In the genomic region with DNA sequence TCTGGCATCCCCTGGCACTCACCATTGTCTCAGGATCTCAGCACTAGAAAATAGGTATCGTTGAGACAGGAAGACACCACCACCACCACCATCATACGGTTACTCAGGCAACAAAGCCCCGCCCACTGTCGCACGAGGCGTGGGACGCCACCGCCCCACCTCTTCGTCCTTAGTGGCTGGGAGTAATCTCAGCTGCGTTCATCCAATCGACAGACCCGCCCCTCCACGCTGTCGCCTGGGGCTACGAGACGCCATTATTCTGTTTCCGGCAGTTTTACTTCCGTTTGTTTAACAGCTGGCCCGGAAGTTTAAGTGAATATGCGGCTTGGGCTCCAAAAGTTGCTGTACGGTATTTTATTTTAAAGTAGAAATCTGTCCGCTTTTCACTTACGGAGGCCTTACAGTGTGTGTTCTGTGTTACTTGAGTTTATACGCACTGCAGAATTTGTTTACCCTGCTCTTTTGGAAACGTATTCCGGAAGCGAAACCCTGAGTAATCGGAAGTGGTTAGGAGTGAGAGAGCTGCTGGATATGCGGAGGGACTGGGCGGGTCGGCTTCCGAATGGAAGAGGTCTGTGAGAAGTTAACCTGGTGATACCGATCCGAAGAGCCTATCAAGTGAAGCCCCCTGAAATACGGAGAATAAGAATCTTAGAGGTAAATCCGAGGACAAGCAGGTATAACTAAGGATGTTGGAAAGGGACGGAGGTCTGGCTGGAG, we compare ENCODE assay signal across 1 cellular context.
TF ChIP-seq lines count a peak whose summit lies in the region.

A gene with protein sequence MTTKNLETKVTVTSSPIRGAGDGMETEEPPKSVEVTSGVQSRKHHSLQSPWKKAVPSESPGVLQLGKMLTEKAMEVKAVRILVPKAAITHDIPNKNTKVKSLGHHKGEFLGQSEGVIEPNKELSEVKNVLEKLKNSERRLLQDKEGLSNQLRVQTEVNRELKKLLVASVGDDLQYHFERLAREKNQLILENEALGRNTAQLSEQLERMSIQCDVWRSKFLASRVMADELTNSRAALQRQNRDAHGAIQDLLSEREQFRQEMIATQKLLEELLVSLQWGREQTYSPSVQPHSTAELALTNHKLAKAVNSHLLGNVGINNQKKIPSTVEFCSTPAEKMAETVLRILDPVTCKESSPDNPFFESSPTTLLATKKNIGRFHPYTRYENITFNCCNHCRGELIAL (plus strand): TSS at position 510 of the 720 bp plus-strand sequence. CDS start 1,328 bp downstream, outside the sequence.
TSS of gene NME7 (minus strand) at position 112 of the 720 bp plus-strand sequence. CDS start at position 25, 87 bp downstream.

TF ChIP-seq in K562, 482 proteins besides CTCF, POLR2A, EP300 and RAD21 (continued from another document and continues in another):
- TF ChIP-seq SIX5 (IDR thresholded peaks at IDR 0.05; ENCODE audit: borderline replicate concordance in 1 of 2, insufficient read depth in 1 of 2, low read depth in 1 of 2, low read length in 2 of 2) (0 out of 4 replicates have a peak, but pooled peaks of 1 of the 2 experiments have one; percentile 15), RBM22 (IDR thresholded peaks at IDR 0.05; ENCODE audit: low read depth, low read length, poor library complexity, severe bottlenecking) (peak; percentile 65), CTBP1 (IDR thresholded peaks at IDR 0.05; ENCODE audit: borderline replicate concordance) (peak; percentile 52; the same call in 1 of the 2 replicates), PTRF (tag; IDR thresholded peaks at IDR 0.05) (no peak), PKNOX1 (IDR thresholded peaks at IDR 0.05) (peak; percentile 89), TAF1 (IDR thresholded peaks at IDR 0.05; ENCODE audit: control insufficient read depth, extremely low read depth, insufficient read depth, low read length, severe bottlenecking) (peak; percentile 61), PHB2 (IDR thresholded peaks at IDR 0.05; ENCODE audit: low read depth) (no peak), C11orf30 (IDR thresholded peaks at IDR 0.05; ENCODE audit: low read depth) (peak; percentile 85), TEAD1 (CRISPR knock-in tag; IDR thresholded peaks at IDR 0.05) (0 out of 4 replicates have a peak, but pooled peaks of 1 of the 2 experiments have one; percentile 48), E2F1 (CRISPR knock-in tag; IDR thresholded peaks at IDR 0.05) (no peak), MAFG (tag; conservative IDR thresholded peaks at IDR 0.05) (peak; percentile 29; the same call in 1 of the 2 replicates), ZNF79 (CRISPR knock-in tag; IDR thresholded peaks at IDR 0.05; ENCODE audit: low read depth) (no peak), ZNF592 (IDR thresholded peaks at IDR 0.05) (no peak), ZNF830 (CRISPR knock-in tag; IDR thresholded peaks at IDR 0.05) (0 out of 2 replicates have a peak, but pooled peaks have one; percentile 65), ZNF398 (CRISPR knock-in tag; IDR thresholded peaks at IDR 0.05) (no peak), MITF (IDR thresholded peaks at IDR 0.05) (no peak), ELF2 (CRISPR knock-in tag; IDR thresholded peaks at IDR 0.05) (peak; percentile 81), ETS2 (tag; IDR thresholded peaks at IDR 0.05; ENCODE audit: borderline replicate concordance, poor library complexity, severe bottlenecking) (no peak), FOXO4 (CRISPR knock-in tag; IDR thresholded peaks at IDR 0.05) (no peak), CTCFL (IDR thresholded peaks at IDR 0.05; ENCODE audit: borderline replicate concordance, insufficient read depth, low read depth, low read length, poor library complexity, severe bottlenecking) (no peak), FOXM1 (IDR thresholded peaks at IDR 0.05; ENCODE audit: low read depth) (0 out of 2 replicates have a peak, but pooled peaks have one; percentile 53), FOXM1 (CRISPR knock-in tag; IDR thresholded peaks at IDR 0.05; ENCODE audit: low read depth) (no peak), ZNF134 (CRISPR knock-in tag; conservative IDR thresholded peaks at IDR 0.05) (no peak), SRSF3 (IDR thresholded peaks at IDR 0.05; ENCODE audit: insufficient read depth, low read length) (no peak), CBFB (CRISPR knock-in tag; IDR thresholded peaks at IDR 0.05) (no peak), POLR2H (tag; IDR thresholded peaks at IDR 0.05; ENCODE audit: low read depth) (peak; percentile 54; the same call in 1 of the 2 replicates), IFI16 (CRISPR knock-in tag; IDR thresholded peaks at IDR 0.05) (no peak), NONO (IDR thresholded peaks at IDR 0.05; ENCODE audit: low read depth in 2 of 2, low read length in 1 of 2) (no peak; a peak in 1 of 4 replicates), NELFE (IDR thresholded peaks at IDR 0.05; ENCODE audit: insufficient read depth, insufficient read length) (no peak)
- TF ChIP-seq, protein P1, sequence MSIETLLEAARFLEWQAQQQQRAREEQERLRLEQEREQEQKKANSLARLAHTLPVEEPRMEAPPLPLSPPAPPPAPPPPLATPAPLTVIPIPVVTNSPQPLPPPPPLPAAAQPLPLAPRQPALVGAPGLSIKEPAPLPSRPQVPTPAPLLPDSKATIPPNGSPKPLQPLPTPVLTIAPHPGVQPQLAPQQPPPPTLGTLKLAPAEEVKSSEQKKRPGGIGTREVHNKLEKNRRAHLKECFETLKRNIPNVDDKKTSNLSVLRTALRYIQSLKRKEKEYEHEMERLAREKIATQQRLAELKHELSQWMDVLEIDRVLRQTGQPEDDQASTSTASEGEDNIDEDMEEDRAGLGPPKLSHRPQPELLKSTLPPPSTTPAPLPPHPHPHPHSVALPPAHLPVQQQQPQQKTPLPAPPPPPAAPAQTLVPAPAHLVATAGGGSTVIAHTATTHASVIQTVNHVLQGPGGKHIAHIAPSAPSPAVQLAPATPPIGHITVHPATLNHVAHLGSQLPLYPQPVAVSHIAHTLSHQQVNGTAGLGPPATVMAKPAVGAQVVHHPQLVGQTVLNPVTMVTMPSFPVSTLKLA (conservative IDR thresholded peaks at IDR 0.05): peak; percentile 96 to 98
